In genomic region chr10:23106508-23106907, GRCh38 we compare ENCODE assay signal across 22 cellular contexts. TPM values are rescaled to one million over a fixed set of nuclear protein-coding genes. Genes with fewer than 3 reads are reported as not detected.
DNase-seq lines count a peak whose midpoint lies in the region; ATAC-seq and TF ChIP-seq lines count a peak whose summit lies in the region.
"Had no signal": no experiment of that assay in that cellular context is flagged by ENCODE, and none has a peak within 500 bp of the region (broad histone marks: within the 10 kb centered on the region; RNA-seq: fewer than 3 reads in every experiment).

No MANE protein-coding gene starts in this region.

- no peaks in the 10 kb centered on the region for H3K79me1 ChIP-seq in H9 (ENCODE audit: insufficient read depth, low read depth, low read length, poor library complexity, severe bottlenecking)

- H3K9me3 Mint-ChIP-seq in H9, result no peaks in the 10 kb centered on the region
- H3K9me3 Mint-ChIP-seq: activated T-cell treated with anti-CD3 and anti-CD28 coated beads, Interleukin-2, amount 50 U/mL, for 4 hours; type B pancreatic cell had no signal

- no peak overlapping the region for H3K4me3 Mint-ChIP-seq in H9
- H3K4me3 Mint-ChIP-seq: activated T-cell treated with anti-CD3 and anti-CD28 coated beads, Interleukin-2, amount 50 U/mL, for 4 hours; type B pancreatic cell had no signal

- H3K4me1 ChIP-seq in H9 (ENCODE audit: insufficient read depth, low read length), result no peaks in the 10 kb centered on the region
- H3K4me1 ChIP-seq: heart left ventricle, Peyer's patch, SJSA1 had no signal

- no peak overlapping the region for H3K18ac ChIP-seq in H9 (ENCODE audit: insufficient read length, low read depth, low read length)

- H3K27me3 Mint-ChIP-seq in H9 (ENCODE audit: low read depth), result no peaks in the 10 kb centered on the region
- H3K27me3 Mint-ChIP-seq: type B pancreatic cell had no signal

- no peak overlapping the region for H2BK120ac ChIP-seq in H9 (ENCODE audit: low read depth, low read length, poor library complexity, severe bottlenecking)

- H3K9ac ChIP-seq in H9 (ENCODE audit: extremely low read depth, insufficient read length, low read length), result no peak overlapping the region
- H3K9ac ChIP-seq: KMS-11 had no signal

- H3K56ac ChIP-seq in H9 (ENCODE audit: insufficient read length, low read depth, low read length), result no peak overlapping the region

- no peaks in the 10 kb centered on the region for H3K23me2 ChIP-seq in H9 (ENCODE audit: insufficient read length, low read depth, low read length, poor library complexity, severe bottlenecking)

- no CpG with 5 or more reads among the region's 4 CpGs for WGBS in H9 (ENCODE audit: extremely low coverage, insufficient read length, low lambda C conversion rate)

- POLR2A ChIA-PET in HEK293T (lab: Yijun Ruan, JAX), result no interaction called here

- H3K4ac ChIP-seq in H9 (ENCODE audit: low read depth, low read length), result no peak overlapping the region

- H3K27me3 ChIP-seq in H9 (ENCODE audit: insufficient read depth, low read length), result no peaks in the 10 kb centered on the region
- H3K27me3 ChIP-seq: brain microvascular endothelial cell, heart left ventricle, Peyer's patch, SJSA1 had no signal

- ATAC-seq in GM19467 (IDR thresholded peaks at IDR 0.05; ENCODE audit: unreplicated experiment), result no peak
- ATAC-seq: activated T-cell treated with anti-CD3 and anti-CD28 coated beads, Interleukin-2, amount 50 U/mL, for 4 hours; heart left ventricle had no signal

- no peak overlapping the region for H3K23ac ChIP-seq in H9 (ENCODE audit: insufficient read length, low read depth, low read length)

- no peak overlapping the region for H2AFZ ChIP-seq in H9 (ENCODE audit: low read length)

- no peak overlapping the region for H2AK5ac ChIP-seq in H9 (ENCODE audit: insufficient read length, low read length)

- H3K14ac ChIP-seq in H9 (ENCODE audit: insufficient read depth, low read length), result no peak overlapping the region

- H3K27ac ChIP-seq in H9 (ENCODE audit: insufficient read length, low read depth, low read length), result no peak overlapping the region
- H3K27ac ChIP-seq: brain microvascular endothelial cell, heart left ventricle, KMS-11, Peyer's patch, SJSA1 had no signal

- no peaks in the 10 kb centered on the region for H4K20me1 ChIP-seq in H9 (ENCODE audit: control insufficient read depth, insufficient read depth, insufficient read length)

- H2BK15ac ChIP-seq in H9 (ENCODE audit: low read depth, low read length), result no peak overlapping the region

- no peak overlapping the region for H4K8ac ChIP-seq in H9 (replicated peaks; ENCODE audit: insufficient read length, low read depth, low read length)

- peaks cover 1 to 20% (median 4%) of the 10 kb centered on the region in 3 experiments; a peak in 3 of 7 replicates for H3K36me3 Mint-ChIP-seq in H9 (ENCODE audit: insufficient read depth in 1 of 3, low read depth in 3 of 3)

- H2BK5ac ChIP-seq in H9 (ENCODE audit: insufficient read length, low read length), result no peak overlapping the region

- TF ChIP-seq CTCF in H9 (conservative IDR thresholded peaks at IDR 0.05), result no peak

- H3K4me2 ChIP-seq in H9 (ENCODE audit: insufficient read depth, insufficient read length, low read length), result no peak overlapping the region
- H3K4me2 ChIP-seq: KMS-11 had no signal

- DNase-seq in H9 (peak; percentile 53), NCI-H187 (lab: John Stamatoyannopoulos, UW) (peak; percentile 68 to 96), NCI-H748 (lab: John Stamatoyannopoulos, UW; ENCODE audit: unreplicated experiment) (peak; percentile 85), iPS-NIHi11 (ENCODE audit: low spot score) (peak; percentile 29), HEK293T (ENCODE audit: extremely low spot score) (no peak), retina (no peak), ecto neural progenitor cell (ENCODE audit: low spot score) (no peak)
- DNase-seq: activated CD4-positive, alpha-beta T cell treated with anti-CD3 and anti-CD28 coated beads for 48 hours; activated T-cell treated with anti-CD3 and anti-CD28 coated beads, Interleukin-2, amount 50 U/mL, for 4 hours; brain microvascular endothelial cell; effector CD4-positive, alpha-beta T cell; erythroblast; heart left ventricle; naive B cell; NCI-H446; Peyer's patch; small intestine; stimulated activated CD4-positive, alpha-beta T cell treated with anti-CD3 and anti-CD28 coated beads, Interleukin-2, amount 100 ng/mL, for 24 hours had no signal

- no peak overlapping the region for H4K91ac ChIP-seq in H9 (ENCODE audit: insufficient read length, low read depth, low read length)

- no peak overlapping the region for H4K5ac ChIP-seq in H9 (ENCODE audit: insufficient read length, low read depth, low read length)

- no peak overlapping the region for H2BK20ac ChIP-seq in H9 (ENCODE audit: low read depth, low read length, poor library complexity, severe bottlenecking)

- no peaks in the 10 kb centered on the region for H3K79me2 ChIP-seq in H9 (ENCODE audit: insufficient read depth, low read length)

- H3K4me1 Mint-ChIP-seq in H9, result peaks cover 17 to 18% of the 10 kb centered on the region in 2 experiments
- H3K4me1 Mint-ChIP-seq: naive B cell had no signal

- CTCF ChIA-PET in HEK293T (lab: Yijun Ruan, JAX), result no interaction called here

- H3K27ac Mint-ChIP-seq in H9, result peak overlapping the region in 2 of 3 experiments; percentile 27 to 45; a peak in 1 of 7 replicates
- H3K27ac Mint-ChIP-seq: naive B cell, type B pancreatic cell had no signal

- no peak overlapping the region for H3T11ph ChIP-seq in H9 (ENCODE audit: low read length)

- H2BK12ac ChIP-seq in H9 (ENCODE audit: insufficient read length, low read depth, low read length), result no peak overlapping the region

- H3K9me3 ChIP-seq in H9 (ENCODE audit: control insufficient read depth, low read depth, low read length), result no peaks in the 10 kb centered on the region
- H3K9me3 ChIP-seq: Peyer's patch, SJSA1 had no signal

TF ChIP-seq in HEK293T, 16 proteins besides CTCF, POLR2A, EP300 and RAD21:
- no peak for TF ChIP-seq ELF4 (IDR thresholded peaks at IDR 0.05)

RNA-seq across cellular contexts. Expression of gene MSRB2, which starts 11.1 kb away (rescaled TPM):
- total RNA-seq in H9 (2021), result 17.1 and 18.0 TPM in 2 replicates

Comparison
In these comparisons a context has a peak if more than half of its experiments do, and no peak if none do; other contexts are left out.
1. DNase-seq: peak in H9 (single experiment), NCI-H187 (2 of 2), NCI-H748 (single experiment) and iPS-NIHi11 (single experiment); none in HEK293T (single experiment), retina (single experiment) and ecto neural progenitor cell (single experiment).